ENCODE assay signal across 10 cellular contexts in the genomic region with DNA sequence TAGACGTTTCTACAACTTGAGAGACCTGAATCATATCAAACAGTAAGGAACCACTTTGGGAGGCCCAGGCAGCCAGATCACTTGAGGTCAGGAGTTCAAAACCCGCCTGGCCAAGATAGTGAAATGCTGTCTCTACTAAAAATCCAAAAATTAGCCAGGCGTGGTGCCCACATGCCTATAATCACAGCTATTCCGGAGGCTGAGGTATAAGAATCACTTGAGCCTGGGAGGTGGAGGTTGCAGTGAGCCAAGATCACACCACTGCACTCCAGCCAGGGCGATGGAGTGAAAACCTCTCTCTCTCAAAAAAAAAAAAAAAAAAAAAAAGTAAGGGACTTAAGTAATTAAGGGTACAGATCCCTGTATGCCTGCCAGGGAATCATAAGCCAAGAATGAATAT.
"Had no signal": no experiment of that assay in that cellular context is flagged by ENCODE, and none has a peak within 500 bp of the region (broad histone marks: within the 10 kb centered on the region; RNA-seq: fewer than 3 reads in every experiment).

No MANE protein-coding gene starts in this region.

- H3K36me3 ChIP-seq: HAP-1 had no signal

- H3K9me3 ChIP-seq: HAP-1 had no signal

- H3K27ac ChIP-seq: GM23248 had no signal

- FAIRE-seq: H1, H54 had no signal

- H3K4me3 ChIP-seq: GM23248, GM23338, HAP-1 had no signal

- H3K4me1 ChIP-seq: HAP-1 had no signal

- DNase-seq: GM23248, GOT3, H7, H9, HCEC 1CT, HFFc6 had no signal

- H3K9ac ChIP-seq: GM23248 had no signal

- H2AFZ ChIP-seq: GM23248, GM23338 had no signal

- H3K4me2 ChIP-seq: GM23338 had no signal
